In the genomic region with DNA sequence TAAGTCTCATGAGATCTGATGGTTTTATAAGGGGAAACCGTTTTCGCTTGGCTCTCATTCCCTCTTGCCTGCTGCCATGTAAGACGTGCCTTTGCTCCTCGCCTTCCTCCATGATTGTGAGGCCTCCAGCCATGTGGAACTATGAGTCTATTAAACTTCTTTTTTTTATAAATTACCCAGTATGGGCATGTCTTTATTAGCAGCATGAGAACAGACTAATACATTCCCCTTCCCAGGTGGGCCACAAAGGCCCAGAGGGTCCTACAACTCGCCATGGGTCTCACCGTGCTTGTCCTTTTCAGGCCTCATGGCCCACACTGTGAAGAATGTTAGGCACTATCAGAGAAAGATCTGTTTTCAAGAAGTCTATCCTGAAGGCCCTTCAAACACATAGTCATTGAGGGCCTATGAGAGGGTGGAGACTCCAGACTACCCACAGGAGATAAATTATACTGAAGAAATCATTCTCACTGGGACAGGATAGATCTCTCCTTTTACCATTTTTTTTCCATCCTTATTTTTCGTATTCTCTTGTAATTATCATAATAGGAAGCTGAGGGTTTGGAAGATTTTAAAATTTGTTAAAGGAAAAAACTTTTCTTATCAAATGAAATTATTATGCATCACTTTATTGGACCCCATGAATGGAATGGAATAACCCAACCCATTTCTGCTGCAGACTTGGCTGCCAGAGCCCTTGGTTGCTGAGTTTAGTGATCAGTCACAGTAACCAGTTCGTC, we compare ENCODE assay signal across 17 cellular contexts. TPM values are rescaled to one million over a fixed set of nuclear protein-coding genes. Genes with fewer than 3 reads are reported as not detected.
DNase-seq lines count a peak whose midpoint lies in the region; ATAC-seq and TF ChIP-seq lines count a peak whose summit lies in the region.
"Had no signal": no experiment of that assay in that cellular context is flagged by ENCODE, and none has a peak within 500 bp of the region (broad histone marks: within the 10 kb centered on the region; RNA-seq: fewer than 3 reads in every experiment).

No MANE protein-coding gene starts in this region.

- H3K27me3 ChIP-seq in esophagus squamous epithelium: no peaks in the 10 kb centered on the region

- DNase-seq in memory B cell (ENCODE audit: low spot score in 2 of 2) (no peak), substantia nigra (lab: John Stamatoyannopoulos, UW) (no peak), esophagus squamous epithelium (lab: John Stamatoyannopoulos, UW) (no peak), 8988T (no peak)
- no peak for DNase-seq in activated naive CD4-positive, alpha-beta T cell treated with Interleukin-2 at 50 U/mL for 16 hours
- DNase-seq: activated CD4-positive, alpha-beta T cell treated with anti-CD3 and anti-CD28 coated beads, Interleukin-2, amount 10 ng/mL, durations not matched to agents 7 days and 5 days; DMS153; immature natural killer cell; IMR-90; mammary epithelial cell; natural killer cell; NCI-H2081 treated with DMSO at 0.1 percent for 48 hours; NCI-H69 had no signal

- H3K36me3 ChIP-seq in esophagus squamous epithelium: no peaks in the 10 kb centered on the region
- H3K36me3 ChIP-seq: prostate gland had no signal

- peaks cover 37 to 48% (median 41%) of the 10 kb centered on the region in 3 donors for H3K4me1 Mint-ChIP-seq in IgD-negative memory B cell
- H3K4me1 Mint-ChIP-seq in memory B cell: peaks cover 39% of the 10 kb centered on the region
- H3K4me1 Mint-ChIP-seq: activated CD4-positive, alpha-beta T cell treated with anti-CD3 and anti-CD28 coated beads, Interleukin-2, amount 10 ng/mL, durations not matched to agents 7 days and 5 days; activated naive CD4-positive, alpha-beta T cell treated with anti-CD3 and anti-CD28 coated beads, Interleukin-2, amount 50 U/mL, for 24 hours had no signal

- no peak for TF ChIP-seq CTCF in esophagus squamous epithelium (IDR thresholded peaks at IDR 0.05)

- no peaks in the 10 kb centered on the region for H3K9me3 Mint-ChIP-seq in IgD-negative memory B cell
- H3K9me3 Mint-ChIP-seq in memory B cell: no peaks in the 10 kb centered on the region
- H3K9me3 Mint-ChIP-seq: activated CD4-positive, alpha-beta T cell treated with anti-CD3 and anti-CD28 coated beads, Interleukin-2, amount 10 ng/mL, durations not matched to agents 7 days and 5 days; activated naive CD4-positive, alpha-beta T cell treated with anti-CD3 and anti-CD28 coated beads, Interleukin-2, amount 50 U/mL, for 24 hours; immature natural killer cell; natural killer cell had no signal

- H3K27ac ChIP-seq in angular gyrus (ENCODE audit: low read depth, low read length): peak overlapping the region; percentile 98
- peak overlapping the region; percentile 100 for H3K27ac ChIP-seq in substantia nigra (ENCODE audit: low read depth, low read length, poor library complexity, severe bottlenecking)
- H3K27ac ChIP-seq in esophagus squamous epithelium: peak overlapping the region in 1 of 4 donors; percentile 52
- H3K27ac ChIP-seq: prostate gland had no signal

- peaks cover 0 to 15% (median 4%) of the 10 kb centered on the region in 3 donors for H3K4me1 ChIP-seq in esophagus squamous epithelium
- H3K4me1 ChIP-seq: prostate gland had no signal

- H3K27me3 Mint-ChIP-seq in IgD-negative memory B cell (no peaks in the 10 kb centered on the region), memory B cell (no peaks in the 10 kb centered on the region)
- H3K27me3 Mint-ChIP-seq: activated CD4-positive, alpha-beta T cell treated with anti-CD3 and anti-CD28 coated beads, Interleukin-2, amount 10 ng/mL, durations not matched to agents 7 days and 5 days had no signal

- H3K36me3 Mint-ChIP-seq in IgD-negative memory B cell (no peaks in the 10 kb centered on the region), memory B cell (no peaks in the 10 kb centered on the region)
- H3K36me3 Mint-ChIP-seq: activated naive CD4-positive, alpha-beta T cell treated with anti-CD3 and anti-CD28 coated beads, Interleukin-2, amount 50 U/mL, for 24 hours; immature natural killer cell; natural killer cell had no signal

- H3K4me3 ChIP-seq in esophagus squamous epithelium: no peak overlapping the region
- H3K4me3 ChIP-seq: prostate gland had no signal

- intact Hi-C loops in esophagus squamous epithelium (cut with DNase I): no loop called here

- H3K27ac Mint-ChIP-seq in IgD-negative memory B cell (peak overlapping the region in 2 of 3 donors; percentile 63 to 78), memory B cell (peak overlapping the region; percentile 58)
- H3K27ac Mint-ChIP-seq: activated CD4-positive, alpha-beta T cell treated with anti-CD3 and anti-CD28 coated beads, Interleukin-2, amount 10 ng/mL, durations not matched to agents 7 days and 5 days; activated naive CD4-positive, alpha-beta T cell treated with anti-CD3 and anti-CD28 coated beads, Interleukin-2, amount 50 U/mL, for 24 hours; immature natural killer cell; natural killer cell had no signal

- no peak for TF ChIP-seq POLR2A in esophagus squamous epithelium (IDR thresholded peaks at IDR 0.05)

- H3K4me3 Mint-ChIP-seq in IgD-negative memory B cell (peak overlapping the region in 1 of 4 donors; percentile 22), memory B cell (no peak overlapping the region)
- H3K4me3 Mint-ChIP-seq: activated CD4-positive, alpha-beta T cell treated with anti-CD3 and anti-CD28 coated beads, Interleukin-2, amount 10 ng/mL, durations not matched to agents 7 days and 5 days; activated naive CD4-positive, alpha-beta T cell treated with anti-CD3 and anti-CD28 coated beads, Interleukin-2, amount 50 U/mL, for 24 hours; immature natural killer cell; natural killer cell had no signal

- no peak for ATAC-seq in memory B cell (ENCODE audit: low read depth)
- ATAC-seq: natural killer cell had no signal

- WGBS in esophagus squamous epithelium, 2 donors: 88 to 95% methylated on average over 8 of the region's 8 CpGs

- no peaks in the 10 kb centered on the region for H3K9me3 ChIP-seq in esophagus squamous epithelium
- H3K9me3 ChIP-seq: prostate gland had no signal

RNA-seq across cellular contexts. Expression of a gene that starts 57.2 kb away (rescaled TPM):
- not detected for polyA plus RNA-seq in IgD-negative memory B cell
- total RNA-seq in esophagus squamous epithelium: 10 to 100 TPM in 2 of 4 donors, 1 to 10 TPM in 2; 5.7 to 16.0 (median 10.2) TPM
- total RNA-seq: activated CD4-positive, alpha-beta T cell treated with anti-CD3 and anti-CD28 coated beads, Interleukin-2, amount 10 ng/mL, durations not matched to agents 7 days and 5 days; natural killer cell had no signal
- polyA plus RNA-seq: immature natural killer cell had no signal
